Comparison of ENCODE assay signal across 14 cellular contexts in the genomic region with DNA sequence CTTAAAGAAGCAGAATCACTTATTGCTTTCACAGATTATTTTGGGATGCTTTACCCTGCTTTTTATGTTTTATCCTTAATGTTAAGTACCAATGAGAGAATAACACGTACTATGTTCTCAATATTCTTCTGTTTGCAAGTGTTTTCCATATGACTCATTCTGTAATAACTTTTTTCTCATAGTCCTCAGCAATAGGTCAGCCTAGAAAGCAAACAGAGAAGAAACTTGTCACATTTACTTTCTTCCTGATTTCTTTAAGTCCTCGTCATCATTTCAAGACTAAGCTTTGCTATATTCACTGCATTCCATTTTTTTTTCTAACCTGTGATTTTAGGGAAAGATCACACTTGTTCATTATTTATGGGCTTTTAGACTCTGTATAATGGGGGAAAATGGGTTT. TPM values are rescaled to one million over a fixed set of nuclear protein-coding genes. Genes with fewer than 3 reads are reported as not detected.
DNase-seq lines count a peak whose midpoint lies in the region; TF ChIP-seq lines count a peak whose summit lies in the region.
"Had no signal": no experiment of that assay in that cellular context is flagged by ENCODE, and none has a peak within 500 bp of the region (broad histone marks: within the 10 kb centered on the region; RNA-seq: fewer than 3 reads in every experiment).

No MANE protein-coding gene starts in this region.

- H3K4me3 ChIP-seq in fibroblast of villous mesenchyme (ENCODE audit: low read depth, low read length) (no peak overlapping the region), dorsolateral prefrontal cortex (no peak overlapping the region)

- H3K9me3 Mint-ChIP-seq in type B pancreatic cell: no peaks in the 10 kb centered on the region
- no peaks in the 10 kb centered on the region for H3K9me3 Mint-ChIP-seq in nephron progenitor cell
- H3K9me3 Mint-ChIP-seq: activated CD4-positive, alpha-beta T cell treated with anti-CD3 and anti-CD28 coated beads, Interleukin-2, amount 10 ng/mL, durations not matched to agents 24 days and 14 days had no signal

- intact Hi-C loops in dorsolateral prefrontal cortex (cut with DNase I): no loop called here

- H3K27me3 Mint-ChIP-seq in type B pancreatic cell (no peaks in the 10 kb centered on the region), nephron progenitor cell (ENCODE audit: low read depth, poor library complexity) (no peaks in the 10 kb centered on the region)

- TF ChIP-seq CTCF in VCaP (conservative IDR thresholded peaks at IDR 0.05) (no peak), fibroblast of villous mesenchyme (IDR thresholded peaks at IDR 0.05; ENCODE audit: insufficient read depth, low read depth, low read length) (no peak), type B pancreatic cell (conservative IDR thresholded peaks at IDR 0.05) (no peak), dorsolateral prefrontal cortex (IDR thresholded peaks at IDR 0.05 in 54 of 56, conservative IDR thresholded peaks at IDR 0.05 in 2 of 56; ENCODE audit: low read depth in 1 of 56, partially characterized antibody in 56 of 56) (no peak), nephron progenitor cell (IDR thresholded peaks at IDR 0.05) (no peak)

- H3K4me1 Mint-ChIP-seq in type B pancreatic cell (ENCODE audit: unreplicated experiment) (peaks cover 5% of the 10 kb centered on the region), nephron progenitor cell (peaks cover 10% of the 10 kb centered on the region)
- H3K4me1 Mint-ChIP-seq: activated CD4-positive, alpha-beta T cell treated with anti-CD3 and anti-CD28 coated beads, Interleukin-2, amount 10 ng/mL, durations not matched to agents 24 days and 14 days had no signal

- peaks cover 0 to 6% (median 0%) of the 10 kb centered on the region in 45 donors for H3K27me3 ChIP-seq in dorsolateral prefrontal cortex

- H3K27ac Mint-ChIP-seq in type B pancreatic cell: peak overlapping the region; percentile 74
- H3K27ac Mint-ChIP-seq in nephron progenitor cell: no peak overlapping the region
- H3K27ac Mint-ChIP-seq: activated CD4-positive, alpha-beta T cell treated with anti-CD3 and anti-CD28 coated beads, Interleukin-2, amount 10 ng/mL, durations not matched to agents 24 days and 14 days had no signal

- 0 out of 2 replicates have a peak overlapping the region, but pooled peaks have one; percentile 6 for H3K27ac ChIP-seq in VCaP
- H3K27ac ChIP-seq in dorsolateral prefrontal cortex: no peak overlapping the region
- H3K27ac ChIP-seq: KMS-11 had no signal

- H3K36me3 Mint-ChIP-seq in type B pancreatic cell (no peaks in the 10 kb centered on the region), nephron progenitor cell (ENCODE audit: low read depth) (no peaks in the 10 kb centered on the region)

- DNase-seq in SIG-M5 treated with dmso at 0.1 percent for 504 hours (lab: John Stamatoyannopoulos, UW; ENCODE audit: unreplicated experiment): peak; percentile 27
- DNase-seq in SIG-M5 (lab: John Stamatoyannopoulos, UW): no peak
- peak; percentile 69 for DNase-seq in fibroblast of villous mesenchyme (ENCODE audit: low read depth)
- no peak for DNase-seq in type B pancreatic cell (ENCODE audit: extremely low spot score, unreplicated experiment)
- DNase-seq in DMS79 treated with DMSO at 0.1 percent for 48 hours (lab: John Stamatoyannopoulos, UW): no peak
- no peak for DNase-seq in dorsolateral prefrontal cortex
- no peak for DNase-seq in nephron progenitor cell
- DNase-seq: activated CD4-positive, alpha-beta T cell treated with anti-CD3 and anti-CD28 coated beads, Interleukin-2, amount 10 ng/mL, durations not matched to agents 24 days and 14 days; activated gamma-delta T cell; GDM1; NCI-H446; SK-N-SH had no signal

- peak overlapping the region; percentile 27 for H3K4me3 Mint-ChIP-seq in type B pancreatic cell
- no peak overlapping the region for H3K4me3 Mint-ChIP-seq in nephron progenitor cell
- H3K4me3 Mint-ChIP-seq: activated CD4-positive, alpha-beta T cell treated with anti-CD3 and anti-CD28 coated beads, Interleukin-2, amount 10 ng/mL, durations not matched to agents 24 days and 14 days had no signal

RNA-seq across cellular contexts. Expression of a gene that starts 6.8 kb away (rescaled TPM):
- not detected in 2 replicates for total RNA-seq in fibroblast of villous mesenchyme
- total RNA-seq in type B pancreatic cell (ENCODE audit: low replicate concordance): 116 and 179 TPM in 2 replicates
- 1 to 10 TPM in 1 of 120 experiments, under 1 TPM in 3, not detected in 116; 0.53 to 1.1 (median 0.79) TPM for total RNA-seq in dorsolateral prefrontal cortex
- total RNA-seq: activated CD4-positive, alpha-beta T cell treated with anti-CD3 and anti-CD28 coated beads, Interleukin-2, amount 10 ng/mL, durations not matched to agents 24 days and 14 days had no signal

RNA-seq across cellular contexts. Expression of a gene that starts 58.0 kb away (rescaled TPM):
- total RNA-seq in fibroblast of villous mesenchyme (8.7 and 10.8 TPM in 2 replicates), type B pancreatic cell (ENCODE audit: low replicate concordance) (65.1 and 99.5 TPM in 2 replicates), dorsolateral prefrontal cortex (100 to 1,000 TPM in 23 of 120 experiments, 10 to 100 TPM in 97; 24.7 to 129 (median 84.4) TPM)

Comparison
In these comparisons a context has a peak if more than half of its experiments do, and no peak if none do; other contexts are left out.
1. DNase-seq: peak in SIG-M5 treated with dmso at 0.1 percent for 504 hours (single experiment) and fibroblast of villous mesenchyme (single experiment); none in SIG-M5 (single experiment), type B pancreatic cell (single experiment), DMS79 treated with DMSO at 0.1 percent for 48 hours (single experiment), dorsolateral prefrontal cortex (0 of 10) and nephron progenitor cell (single experiment).
2. RNA of a gene that starts 6.8 kb away (total RNA-seq): 116 to 179 TPM in type B pancreatic cell; not detected in fibroblast of villous mesenchyme and 0.53 to 1.1 TPM in dorsolateral prefrontal cortex; every median in the first group is over 10 times any median in the second.